ENCODE assay signal across 14 cellular contexts in genomic region chr18:60668583-60668982, GRCh38.
DNase-seq lines count a peak whose midpoint lies in the region; FAIRE-seq and TF ChIP-seq lines count a peak whose summit lies in the region.
"Had no signal": no experiment of that assay in that cellular context is flagged by ENCODE, and none has a peak within 500 bp of the region (broad histone marks: within the 10 kb centered on the region; RNA-seq: fewer than 3 reads in every experiment).

No MANE protein-coding gene starts in this region.

- H3K4me3 ChIP-seq in HEK293 (ENCODE audit: low read depth, low read length) (no peak overlapping the region), OCI-LY7 (ENCODE audit: low read depth, low read length, poor library complexity, severe bottlenecking) (no peak overlapping the region), endothelial cell of umbilical vein (replicated peaks in 1 of 3; ENCODE audit: insufficient read depth in 1 of 3, low read depth in 1 of 3, low read length in 3 of 3) (no peak overlapping the region)
- H3K4me3 ChIP-seq: adrenal gland, colonic mucosa, prostate gland, testis had no signal

- no peak overlapping the region for H3K27ac ChIP-seq in HEK293 (ENCODE audit: extremely low read depth, low read depth, low read length)
- no peak overlapping the region for H3K27ac ChIP-seq in OCI-LY7 (ENCODE audit: low read depth, low read length, poor library complexity, severe bottlenecking)
- H3K27ac ChIP-seq in endothelial cell of umbilical vein (ENCODE audit: insufficient read depth, low read depth, low read length) = no peak overlapping the region
- H3K27ac ChIP-seq: adrenal gland, colonic mucosa, prostate gland, testis had no signal

- H3K4me1 Mint-ChIP-seq in CD14-positive monocyte = no peaks in the 10 kb centered on the region

- peaks cover 0 to 2% (median 0%) of the 10 kb centered on the region in 3 donors for H3K27me3 Mint-ChIP-seq in CD14-positive monocyte (ENCODE audit: low read depth in 3 of 3)

- no peak for TF ChIP-seq POLR2A in endothelial cell of umbilical vein (IDR thresholded peaks at IDR 0.05; ENCODE audit: low read depth, low read length)

- peaks cover 0 to 8% (median 0%) of the 10 kb centered on the region in 7 donors for H3K9me3 Mint-ChIP-seq in CD14-positive monocyte

- no peak overlapping the region for H3K4me3 Mint-ChIP-seq in CD14-positive monocyte
- H3K4me3 Mint-ChIP-seq: activated T-helper 1 cell treated with anti-CD3 and anti-CD28 coated beads, Interleukin-12 subunit alpha, Interleukin-12 subunit beta, Interleukin-2, Interleukin-4 antibody, amounts not matched to agents 30 ng/mL and 10 ng/mL and 1 ng/mL, durations not matched to agents 14 hours and 24 hours and 36 hours had no signal

- H3K9ac ChIP-seq in endothelial cell of umbilical vein (replicated peaks; ENCODE audit: extremely low read depth, insufficient read depth, low read length) = no peak overlapping the region

- POLR2A ChIA-PET in HEK293 (lab: Yijun Ruan, JAX) = no interaction called here
- POLR2A ChIA-PET in OCI-LY7 (lab: Charles Lee) = no interaction called here
- POLR2A ChIA-PET in endothelial cell of umbilical vein (lab: Charles Lee) = no interaction called here

- H3K4me1 ChIP-seq in HEK293 (ENCODE audit: control insufficient read depth, insufficient read depth, low read length) (no peaks in the 10 kb centered on the region), OCI-LY7 (ENCODE audit: insufficient read depth, low read length, poor library complexity, severe bottlenecking) (no peaks in the 10 kb centered on the region), endothelial cell of umbilical vein (ENCODE audit: control insufficient read depth, extremely low read depth, insufficient read depth, low read length) (no peaks in the 10 kb centered on the region)
- H3K4me1 ChIP-seq: adrenal gland, colonic mucosa, prostate gland, testis had no signal

- peak; percentile 42 for DNase-seq in COR-L47 (lab: John Stamatoyannopoulos, UW)
- no peak for DNase-seq in OCI-LY7 (ENCODE audit: low spot score)
- peak; percentile 19 for DNase-seq in endothelial cell of umbilical vein (ENCODE audit: low read depth, low spot score)
- DNase-seq in T-helper 9 cell = no peak
- DNase-seq in kidney glomerular epithelial cell (lab: John Stamatoyannopoulos, UW) = no peak
- no peak for DNase-seq in CD14-positive monocyte (ENCODE audit: low spot score)
- no peak for DNase-seq in activated CD4-positive, CD25-positive, alpha-beta regulatory T cell (lab: John Stamatoyannopoulos, UW)
- DNase-seq: activated CD4-positive, alpha-beta T cell treated with anti-CD3 and anti-CD28 coated beads, Interleukin-2, amount 50 U/mL, for 4 hours; adrenal gland; colonic mucosa; testis had no signal

- dilution Hi-C loops in endothelial cell of umbilical vein (cut with MboI; ENCODE audit: extremely low pct_ligation_motif_present, low sequenced_read_pairs) = no loop called here

- H3K27ac Mint-ChIP-seq in CD14-positive monocyte = no peak overlapping the region
- H3K27ac Mint-ChIP-seq: activated T-helper 1 cell treated with anti-CD3 and anti-CD28 coated beads, Interleukin-12 subunit alpha, Interleukin-12 subunit beta, Interleukin-2, Interleukin-4 antibody, amounts not matched to agents 30 ng/mL and 10 ng/mL and 1 ng/mL, durations not matched to agents 14 hours and 24 hours and 36 hours had no signal

- H3K9me1 ChIP-seq in endothelial cell of umbilical vein (replicated peaks; ENCODE audit: control insufficient read depth, extremely low read depth, insufficient read depth, low read length) = no peaks in the 10 kb centered on the region

- H3K9me3 ChIP-seq in HEK293 (ENCODE audit: control insufficient read depth, insufficient read depth, low read depth, low read length) (no peaks in the 10 kb centered on the region), OCI-LY7 (ENCODE audit: low read length) (no peaks in the 10 kb centered on the region), endothelial cell of umbilical vein (replicated peaks; ENCODE audit: control insufficient read depth, insufficient read depth, low read length) (no peaks in the 10 kb centered on the region)
- H3K9me3 ChIP-seq: adrenal gland, colonic mucosa, prostate gland, testis had no signal

- H2AFZ ChIP-seq in OCI-LY7 (ENCODE audit: low read length) (no peak overlapping the region), endothelial cell of umbilical vein (ENCODE audit: low read depth, low read length) (no peak overlapping the region)

- no peaks in the 10 kb centered on the region for H3K36me3 Mint-ChIP-seq in CD14-positive monocyte

- no peaks in the 10 kb centered on the region for H3K79me2 ChIP-seq in OCI-LY7 (ENCODE audit: insufficient read depth, low read depth, low read length)
- H3K79me2 ChIP-seq in endothelial cell of umbilical vein (ENCODE audit: control insufficient read depth, insufficient read depth, low read length) = no peaks in the 10 kb centered on the region

- intact Hi-C loops in OCI-LY7 (cut with micrococcal nuclease; ENCODE audit: unreplicated experiment) (no loop called here), endothelial cell of umbilical vein (cut with micrococcal nuclease) (loop anchor here (1.0 kb wide), 1 partner anchor 834 kb away; no protein-coding TSS in a partner anchor), CD14-positive monocyte (cut with micrococcal nuclease) (no loop called here)

- TF ChIP-seq CTCF in HEK293 (tag by site-specific recombination; IDR thresholded peaks at IDR 0.05) (no peak), OCI-LY7 (conservative IDR thresholded peaks at IDR 0.05; ENCODE audit: low read length) (0 out of 2 replicates have a peak, but pooled peaks have one; percentile 24), endothelial cell of umbilical vein (IDR thresholded peaks at IDR 0.05; ENCODE audit: extremely low read depth in 1 of 2, insufficient read depth in 1 of 2, low read depth in 1 of 2, low read length in 2 of 2) (no peak), CD14-positive monocyte (IDR thresholded peaks at IDR 0.05) (no peak)

- H3K27me3 ChIP-seq in endothelial cell of umbilical vein (ENCODE audit: control insufficient read depth in 2 of 2, insufficient read depth in 2 of 2, low read length in 2 of 2) = peaks cover 1 to 5% of the 10 kb centered on the region in 2 experiments
- H3K27me3 ChIP-seq: adrenal gland, colonic mucosa, testis had no signal

- H4K20me1 ChIP-seq in OCI-LY7 (ENCODE audit: insufficient read depth, low read length) (no peaks in the 10 kb centered on the region), endothelial cell of umbilical vein (replicated peaks; ENCODE audit: control insufficient read depth, extremely low read depth, insufficient read depth, low read length) (no peaks in the 10 kb centered on the region)

- no TSS peak for BruUV-seq in OCI-LY7 (replicated peaks; lab: Mats Ljungman, UMichigan)
- BruUV-seq in endothelial cell of umbilical vein (replicated peaks; lab: Mats Ljungman, UMichigan) = no TSS peak

- CTCF ChIA-PET in HEK293 (lab: Yijun Ruan, JAX) (interaction anchor here (0.9 kb wide), 1 partner anchor 654 kb away, joined by 3 read pairs; no protein-coding TSS in a partner anchor), OCI-LY7 (lab: Charles Lee; ENCODE audit: unreplicated experiment) (no interaction called here), endothelial cell of umbilical vein (lab: Charles Lee) (interaction anchor here (0.8 to 2.1 kb wide), 5 partner anchors 681 to 910 kb away, joined by 3 to 21 read pairs (median 5); no protein-coding TSS in a partner anchor)

- H3K4me2 ChIP-seq in OCI-LY7 (ENCODE audit: low read length) (no peak overlapping the region), endothelial cell of umbilical vein (ENCODE audit: insufficient read depth, low read length) (no peak overlapping the region)

- no peak for FAIRE-seq in endothelial cell of umbilical vein (lab: Jason Lieb, UNC)

- H3K36me3 ChIP-seq in HEK293 (ENCODE audit: control insufficient read depth in 2 of 2, insufficient read depth in 1 of 2, low read length in 2 of 2) (no peaks in the 10 kb centered on the region), OCI-LY7 (ENCODE audit: insufficient read depth, low read length) (no peaks in the 10 kb centered on the region), endothelial cell of umbilical vein (ENCODE audit: control insufficient read depth in 2 of 2, extremely low read depth in 1 of 2, insufficient read depth in 2 of 2, low read length in 2 of 2) (no peaks in the 10 kb centered on the region)
- H3K36me3 ChIP-seq: adrenal gland, colonic mucosa, prostate gland had no signal

- no peaks in the 10 kb centered on the region for H3K9me2 ChIP-seq in OCI-LY7 (ENCODE audit: insufficient read depth, low read length)

TF ChIP-seq in HEK293, 187 proteins besides CTCF, POLR2A, EP300 and RAD21:
- TF ChIP-seq ZNF654 (tag by site-specific recombination; IDR thresholded peaks at IDR 0.05; ENCODE audit: low read depth) (0 out of 2 replicates have a peak, but pooled peaks have one; percentile 3), ZNF621 (tag by site-specific recombination; IDR thresholded peaks at IDR 0.05) (no peak), GLI4 (tag by site-specific recombination; IDR thresholded peaks at IDR 0.05) (no peak)

TF ChIP-seq in endothelial cell of umbilical vein, 7 proteins besides CTCF, POLR2A, EP300 and RAD21:
- TF ChIP-seq POLR2AphosphoS5 (IDR thresholded peaks at IDR 0.05; ENCODE audit: insufficient read depth, low read depth, low read length) = no peak
- TF ChIP-seq EZH2 (IDR thresholded peaks at IDR 0.05; ENCODE audit: borderline replicate concordance, low read depth, low read length, severe bottlenecking) = no peak
- TF ChIP-seq, protein P1, sequence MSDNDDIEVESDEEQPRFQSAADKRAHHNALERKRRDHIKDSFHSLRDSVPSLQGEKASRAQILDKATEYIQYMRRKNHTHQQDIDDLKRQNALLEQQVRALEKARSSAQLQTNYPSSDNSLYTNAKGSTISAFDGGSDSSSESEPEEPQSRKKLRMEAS (IDR thresholded peaks at IDR 0.05; ENCODE audit: insufficient read depth, insufficient read length) = no peak
- TF ChIP-seq MYC (IDR thresholded peaks at IDR 0.05; ENCODE audit: low read depth, low read length) = no peak
- no peak for TF ChIP-seq FOS (IDR thresholded peaks at IDR 0.05; ENCODE audit: borderline replicate concordance, insufficient read depth, low read length)
- no peak for TF ChIP-seq JUN (IDR thresholded peaks at IDR 0.05; ENCODE audit: borderline replicate concordance, insufficient read depth, insufficient read length, low read depth)
- TF ChIP-seq GATA2 (IDR thresholded peaks at IDR 0.05; ENCODE audit: insufficient read depth, insufficient read length, low read depth, low read length) = no peak
TF ChIP-seq in endothelial cell of umbilical vein: peak in this region for 0.

Comparison
In these comparisons a context has a peak if more than half of its experiments do, and no peak if none do; other contexts are left out.
1. DNase-seq: peak in COR-L47 (single experiment) and endothelial cell of umbilical vein (single experiment); none in OCI-LY7 (single experiment), T-helper 9 cell (single experiment), kidney glomerular epithelial cell (single experiment), CD14-positive monocyte (single experiment) and activated CD4-positive, CD25-positive, alpha-beta regulatory T cell (0 of 4).